Comparison of ENCODE assay signal across 10 cellular contexts in genomic region chr3:186099178-186099577, GRCh38. TPM values are rescaled to one million over a fixed set of nuclear protein-coding genes. Genes with fewer than 3 reads are reported as not detected.
DNase-seq lines count a peak whose midpoint lies in the region; ATAC-seq and TF ChIP-seq lines count a peak whose summit lies in the region.
"Had no signal": no experiment of that assay in that cellular context is flagged by ENCODE, and none has a peak within 500 bp of the region (broad histone marks: within the 10 kb centered on the region; RNA-seq: fewer than 3 reads in every experiment).

No MANE protein-coding gene starts in this region.

- no peak overlapping the region for H2AFZ ChIP-seq in HCT116 (ENCODE audit: low read depth, low read length, poor library complexity, severe bottlenecking)
- H2AFZ ChIP-seq in smooth muscle cell (ENCODE audit: low read depth), result no peak overlapping the region

- H3K4me1 ChIP-seq in HCT116 (ENCODE audit: control insufficient read depth in 1 of 2, insufficient read depth in 2 of 2, low read length in 2 of 2) (peaks cover 35 to 47% of the 10 kb centered on the region in 2 experiments), RWPE2 (ENCODE audit: insufficient read depth, poor library complexity, severe bottlenecking) (peaks cover 39% of the 10 kb centered on the region), smooth muscle cell (ENCODE audit: low read depth) (peaks cover 38% of the 10 kb centered on the region)

- H3K9me2 ChIP-seq in HCT116 (ENCODE audit: insufficient read depth), result no peaks in the 10 kb centered on the region

- H3K4me3 ChIP-seq in HCT116 (replicated peaks in 1 of 2; ENCODE audit: low read depth in 1 of 2, low read length in 2 of 2) (no peak overlapping the region), RWPE2 (ENCODE audit: severe bottlenecking) (no peak overlapping the region), smooth muscle cell (no peak overlapping the region)

- 0 out of 2 replicates have a peak, but pooled peaks cover 4% of the 10 kb centered on the region for H3K79me2 ChIP-seq in HCT116 (ENCODE audit: insufficient read depth, low read length)
- peaks cover 5% of the 10 kb centered on the region for H3K79me2 ChIP-seq in smooth muscle cell (ENCODE audit: low read depth)

- TF ChIP-seq POLR2A in HCT116 (IDR thresholded peaks at IDR 0.05; ENCODE audit: borderline replicate concordance, extremely low read depth, insufficient read depth, insufficient read length), result no peak

- RAD21 ChIA-PET in HCT116 (lab: Charles Lee; ENCODE audit: low non-redundant PET in 1 of 2, low total read pairs in 2 of 2, uncharacterized antibody in 2 of 2, unreplicated experiment in 2 of 2), result no interaction called here

- peaks cover 18% of the 10 kb centered on the region for H3K9me3 Mint-ChIP-seq in glutamatergic neuron (ENCODE audit: unreplicated experiment)

- WGBS in smooth muscle cell (ENCODE audit: low lambda C conversion rate), result 46% methylated on average over 5 of the region's 5 CpGs

- BruUV-seq in HCT116 (replicated peaks; lab: Mats Ljungman, UMichigan), result no TSS peak

- H4K20me1 ChIP-seq in HCT116 (ENCODE audit: insufficient read depth) (no peaks in the 10 kb centered on the region), smooth muscle cell (ENCODE audit: low read depth) (peaks cover 40% of the 10 kb centered on the region)

- H3K27me3 Mint-ChIP-seq in glutamatergic neuron (ENCODE audit: unreplicated experiment), result peaks cover 8% of the 10 kb centered on the region

- H3K36me3 Mint-ChIP-seq in glutamatergic neuron (ENCODE audit: unreplicated experiment), result no peaks in the 10 kb centered on the region

- peak overlapping the region; percentile 91 for H3K4me3 Mint-ChIP-seq in glutamatergic neuron (ENCODE audit: unreplicated experiment)

- H3K9me3 ChIP-seq in HCT116 (ENCODE audit: control insufficient read depth in 1 of 2, insufficient read depth in 1 of 2, low read depth in 1 of 2, low read length in 2 of 2), result no peaks in the 10 kb centered on the region
- no peaks in the 10 kb centered on the region for H3K9me3 ChIP-seq in RWPE2 (ENCODE audit: severe bottlenecking)
- H3K9me3 ChIP-seq in smooth muscle cell (replicated peaks; ENCODE audit: low read depth), result no peaks in the 10 kb centered on the region

- H3K27ac ChIP-seq in HCT116 (ENCODE audit: low read depth, low read length) (peak overlapping the region; percentile 59; the same call in 1 of the 2 replicates), RWPE2 (ENCODE audit: poor library complexity, severe bottlenecking) (peak overlapping the region; percentile 61), smooth muscle cell (ENCODE audit: low read depth) (peak overlapping the region; percentile 30)
- H3K27ac ChIP-seq: KMS-11 had no signal

- H3K9ac ChIP-seq in HCT116 (ENCODE audit: low read length) (no peak overlapping the region), smooth muscle cell (ENCODE audit: low read depth) (no peak overlapping the region)
- H3K9ac ChIP-seq: KMS-11 had no signal

- H3K4me2 ChIP-seq in HCT116 (ENCODE audit: low read length) (no peak overlapping the region), smooth muscle cell (peak overlapping the region; percentile 88)
- H3K4me2 ChIP-seq: KMS-11 had no signal

- ATAC-seq in HCT116, result no peak
- ATAC-seq in RWPE2 (ENCODE audit: low read depth), result peak; percentile 8; the same call in 1 of the 3 replicates
- ATAC-seq in HG03045 (IDR thresholded peaks at IDR 0.05; ENCODE audit: unreplicated experiment), result no peak
- no peak for ATAC-seq in HG03457 (IDR thresholded peaks at IDR 0.05; ENCODE audit: unreplicated experiment)

- H3K27me3 ChIP-seq in HCT116 (ENCODE audit: insufficient read depth, low read length) (no peaks in the 10 kb centered on the region), RWPE2 (ENCODE audit: insufficient read depth, poor library complexity, severe bottlenecking) (no peaks in the 10 kb centered on the region), smooth muscle cell (ENCODE audit: low read depth) (no peaks in the 10 kb centered on the region)

- no peak for TF ChIP-seq CTCF in HCT116 (IDR thresholded peaks at IDR 0.05 in 2 of 3, conservative IDR thresholded peaks at IDR 0.05 in 1 of 3; ENCODE audit: borderline replicate concordance in 1 of 3, insufficient read depth in 1 of 3, low read depth in 2 of 3, low read length in 2 of 3)
- no peak for TF ChIP-seq CTCF in RWPE2 (IDR thresholded peaks at IDR 0.05; ENCODE audit: poor library complexity, severe bottlenecking)
- no peak for TF ChIP-seq CTCF in glutamatergic neuron (IDR thresholded peaks at IDR 0.05; ENCODE audit: partially characterized antibody, unreplicated experiment)
- TF ChIP-seq CTCF in smooth muscle cell (IDR thresholded peaks at IDR 0.05; ENCODE audit: borderline replicate concordance, insufficient read depth, poor library complexity, severe bottlenecking), result no peak

- H3K4me1 Mint-ChIP-seq in glutamatergic neuron (ENCODE audit: low read depth, unreplicated experiment), result peaks cover 78% of the 10 kb centered on the region

- H3K36me3 ChIP-seq in HCT116 (ENCODE audit: control insufficient read depth in 1 of 2, insufficient read depth in 2 of 2, low read length in 2 of 2) (peaks cover 5 to 7% of the 10 kb centered on the region in 2 experiments; a peak in 2 of 4 replicates), RWPE2 (ENCODE audit: low read depth) (peaks cover 54% of the 10 kb centered on the region), smooth muscle cell (ENCODE audit: low read depth) (no peaks in the 10 kb centered on the region)

- intact Hi-C loops in HCT116 (cut with micrococcal nuclease), result no loop called here

- TF ChIP-seq RAD21 in HCT116 (IDR thresholded peaks at IDR 0.05; ENCODE audit: low read depth), result no peak

- peaks cover 23% of the 10 kb centered on the region for H3F3A ChIP-seq in smooth muscle cell (ENCODE audit: low read depth)

- CTCF ChIA-PET in HCT116 (lab: Charles Lee), result no interaction called here

- DNase-seq in HCT116 (ENCODE audit: low read depth, low spot score), result no peak
- DNase-seq in RWPE2 (ENCODE audit: low spot score), result peak; percentile 71
- peak; percentile 39 for DNase-seq in glutamatergic neuron
- DNase-seq in smooth muscle cell (lab: John Stamatoyannopoulos, UW; ENCODE audit: unreplicated experiment), result peak; percentile 6
- DNase-seq in stimulated activated CD4-positive, alpha-beta T cell treated with anti-CD3 and anti-CD28 coated beads, Interleukin-1b, Interleukin-23, amount 100 ng/mL, for 48 hours, result no peak
- no peak for DNase-seq in NCI-H226
- DNase-seq: activated CD8-positive, alpha-beta memory T cell treated with anti-CD3 and anti-CD28 coated beads for 24 hours had no signal

- POLR2A ChIA-PET in HCT116 (lab: Charles Lee), result interaction anchor here (1.2 kb wide), 1 partner anchor 9 kb away, joined by 3 read pairs; no protein-coding TSS in a partner anchor

- H3K27ac Mint-ChIP-seq in glutamatergic neuron (ENCODE audit: unreplicated experiment), result peak overlapping the region; percentile 97

TF ChIP-seq in HCT116, 20 proteins besides CTCF, POLR2A, EP300 and RAD21:
- TF ChIP-seq EZH2 (IDR thresholded peaks at IDR 0.05) (no peak), POLR2AphosphoS5 (IDR thresholded peaks at IDR 0.05; ENCODE audit: low read depth, low read length) (no peak), ATF3 (IDR thresholded peaks at IDR 0.05) (no peak), CBX3 (IDR thresholded peaks at IDR 0.05; ENCODE audit: low read depth) (no peak)

RNA-seq across cellular contexts. Expression of gene ETV5, which starts 9.7 kb away (rescaled TPM):
- total RNA-seq in HCT116 (2021; ENCODE audit: unreplicated experiment) (89.7 TPM), glutamatergic neuron (ENCODE audit: unreplicated experiment) (16.9 TPM), smooth muscle cell (29.8 and 51.8 TPM in 2 replicates)
- polyA plus RNA-seq in HCT116 (2012), result 61.6 and 62.3 TPM in 2 replicates
- 23.3 and 32.6 TPM in 2 replicates for polyA plus RNA-seq in smooth muscle cell

Comparison
In these comparisons a context has a peak if more than half of its experiments do, and no peak if none do; other contexts are left out.
1. DNase-seq: peak in RWPE2 (single experiment), glutamatergic neuron (single experiment) and smooth muscle cell (single experiment); none in HCT116 (single experiment), stimulated activated CD4-positive, alpha-beta T cell treated with anti-CD3 and anti-CD28 coated beads, Interleukin-1b, Interleukin-23, amount 100 ng/mL, for 48 hours (single experiment) and NCI-H226 (single experiment).
2. Peak in every context shown above with its lines, with median percentiles within 50 percentile points of each other: H3K27ac ChIP-seq.